8 cellular contexts compared by ENCODE assay signal in the genomic region with DNA sequence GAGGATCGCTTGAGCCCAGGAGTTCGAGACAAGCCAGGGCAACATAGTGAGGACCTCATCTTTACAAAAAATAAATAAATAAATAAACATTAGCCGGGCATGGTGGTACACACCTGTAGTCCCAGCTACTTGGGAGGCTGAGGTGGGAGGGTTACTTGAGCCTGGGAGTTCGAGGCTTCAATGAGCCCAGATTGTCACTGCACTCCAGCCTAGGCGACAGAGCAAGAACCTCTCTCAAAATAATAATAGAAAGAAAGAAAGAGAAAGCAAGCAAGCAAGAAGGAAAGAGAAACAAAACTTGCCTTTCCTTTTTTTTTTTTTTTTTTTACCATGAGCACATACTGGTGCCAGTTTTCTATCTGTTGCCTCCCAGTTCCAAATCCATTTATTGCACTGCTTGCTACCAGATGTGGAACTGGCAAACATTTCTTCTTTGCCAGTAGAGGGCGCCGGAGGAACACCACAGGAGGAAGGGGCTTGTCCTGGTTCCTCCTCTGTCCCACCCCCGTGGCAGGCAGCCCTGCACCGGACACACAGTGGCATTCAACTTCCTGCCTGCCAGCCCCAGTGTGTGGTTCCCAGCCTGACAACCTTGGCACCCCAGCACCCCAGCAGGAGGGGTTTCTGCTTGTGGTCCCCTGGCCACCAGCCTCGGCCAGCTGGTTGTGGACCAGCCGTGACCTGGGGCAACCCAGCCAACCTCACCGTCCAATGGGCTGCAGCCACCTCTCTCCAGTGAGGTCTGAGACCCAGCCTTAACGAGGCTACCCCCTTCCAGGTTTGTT. TPM values are rescaled to one million over a fixed set of nuclear protein-coding genes. Genes with fewer than 3 reads are reported as not detected.
DNase-seq lines count a peak whose midpoint lies in the region; ATAC-seq and TF ChIP-seq lines count a peak whose summit lies in the region.
"Not testable (repeated sequence)": the region's sequence is repeated elsewhere in the genome, so short reads cannot be mapped to it uniquely, and the experiment has no call there.

No MANE protein-coding gene starts in this region.

- H3K27ac ChIP-seq in left ventricle myocardium inferior (replicated peaks), result not testable (repeated sequence)

- not testable (repeated sequence) for H3K4me1 Mint-ChIP-seq in progenitor cell of endocrine pancreas (ENCODE audit: low read depth); stimulated activated naive CD8-positive, alpha-beta T cell treated with anti-CD3 and anti-CD28 coated beads, Interleukin-15, Interleukin-2, amounts not matched to agents 100 ng/mL and 50 ng/mL, for 24 hours (ENCODE audit: low read depth)

- DNase-seq in GM10266 (ENCODE audit: extremely low spot score); progenitor cell of endocrine pancreas (ENCODE audit: low spot score, unreplicated experiment): not testable (repeated sequence)
- DNase-seq in OCI-M1 (lab: John Stamatoyannopoulos, UW) (peak; percentile 87), astrocyte of the hippocampus (ENCODE audit: low read depth, low spot score) (peak; percentile 76), left ventricle myocardium inferior (peak; percentile 21)
- DNase-seq in activated CD4-positive, alpha-beta T cell treated with anti-CD3 and anti-CD28 coated beads, Interleukin-2, amount 50 U/mL, for 1 hour, result peak; percentile 63

- not testable (repeated sequence) for H3K9me3 ChIP-seq in left ventricle myocardium inferior (replicated peaks)

- H3K4me3 Mint-ChIP-seq in progenitor cell of endocrine pancreas (ENCODE audit: low read depth), result not testable (repeated sequence)
- H3K4me3 Mint-ChIP-seq in stimulated activated naive CD8-positive, alpha-beta T cell treated with anti-CD3 and anti-CD28 coated beads, Interleukin-15, Interleukin-2, amounts not matched to agents 100 ng/mL and 50 ng/mL, for 24 hours, result peak overlapping the region; percentile 13

- not testable (repeated sequence) for H3K9me3 Mint-ChIP-seq in progenitor cell of endocrine pancreas (ENCODE audit: low read depth); stimulated activated naive CD8-positive, alpha-beta T cell treated with anti-CD3 and anti-CD28 coated beads, Interleukin-15, Interleukin-2, amounts not matched to agents 100 ng/mL and 50 ng/mL, for 24 hours

- peak overlapping the region; percentile 49 for H3K4me3 ChIP-seq in left ventricle myocardium inferior

- not testable (repeated sequence) for H3K36me3 ChIP-seq in left ventricle myocardium inferior

- H3K27ac Mint-ChIP-seq in progenitor cell of endocrine pancreas; stimulated activated naive CD8-positive, alpha-beta T cell treated with anti-CD3 and anti-CD28 coated beads, Interleukin-15, Interleukin-2, amounts not matched to agents 100 ng/mL and 50 ng/mL, for 24 hours: not testable (repeated sequence)

- H3K27me3 ChIP-seq in left ventricle myocardium inferior (ENCODE audit: low read depth), result not testable (repeated sequence)

- TF ChIP-seq CTCF in GM10266 (IDR thresholded peaks at IDR 0.05; ENCODE audit: control insufficient read depth, insufficient read depth, low read depth, missing control alignments), result peak; percentile 56
- peak; percentile 58 for TF ChIP-seq CTCF in left ventricle myocardium inferior (IDR thresholded peaks at IDR 0.05; ENCODE audit: borderline replicate concordance)
- peak; percentile 54 for TF ChIP-seq CTCF in progenitor cell of endocrine pancreas (IDR thresholded peaks at IDR 0.05; ENCODE audit: unreplicated experiment)

- peak; percentile 59 for ATAC-seq in HG03097 (IDR thresholded peaks at IDR 0.05; ENCODE audit: low FRiP score, unreplicated experiment)

- intact Hi-C loops in left ventricle myocardium inferior (cut with micrococcal nuclease), result not testable (repeated sequence)

- H3K36me3 Mint-ChIP-seq in progenitor cell of endocrine pancreas (ENCODE audit: insufficient read depth); stimulated activated naive CD8-positive, alpha-beta T cell treated with anti-CD3 and anti-CD28 coated beads, Interleukin-15, Interleukin-2, amounts not matched to agents 100 ng/mL and 50 ng/mL, for 24 hours (ENCODE audit: low read depth): not testable (repeated sequence)

- not testable (repeated sequence) for H3K27me3 Mint-ChIP-seq in progenitor cell of endocrine pancreas; stimulated activated naive CD8-positive, alpha-beta T cell treated with anti-CD3 and anti-CD28 coated beads, Interleukin-15, Interleukin-2, amounts not matched to agents 100 ng/mL and 50 ng/mL, for 24 hours

- not testable (repeated sequence) for H3K4me1 ChIP-seq in left ventricle myocardium inferior

RNA-seq across cellular contexts. Expression of a gene that starts 20.4 kb away (rescaled TPM):
- total RNA-seq in left ventricle myocardium inferior, result 51.2 TPM
- total RNA-seq in progenitor cell of endocrine pancreas, result 248 and 256 TPM in 2 replicates

RNA-seq across cellular contexts. Expression of a gene that starts 43.7 kb away (rescaled TPM):
- 236 TPM for total RNA-seq in left ventricle myocardium inferior
- total RNA-seq in progenitor cell of endocrine pancreas, result 158 and 168 TPM in 2 replicates

RNA-seq across cellular contexts. Expression of a gene that starts 50.8 kb away (rescaled TPM):
- total RNA-seq in left ventricle myocardium inferior (not detected), progenitor cell of endocrine pancreas (3.2 and 3.4 TPM in 2 replicates)
